10 cellular contexts compared by ENCODE assay signal in the genomic region with DNA sequence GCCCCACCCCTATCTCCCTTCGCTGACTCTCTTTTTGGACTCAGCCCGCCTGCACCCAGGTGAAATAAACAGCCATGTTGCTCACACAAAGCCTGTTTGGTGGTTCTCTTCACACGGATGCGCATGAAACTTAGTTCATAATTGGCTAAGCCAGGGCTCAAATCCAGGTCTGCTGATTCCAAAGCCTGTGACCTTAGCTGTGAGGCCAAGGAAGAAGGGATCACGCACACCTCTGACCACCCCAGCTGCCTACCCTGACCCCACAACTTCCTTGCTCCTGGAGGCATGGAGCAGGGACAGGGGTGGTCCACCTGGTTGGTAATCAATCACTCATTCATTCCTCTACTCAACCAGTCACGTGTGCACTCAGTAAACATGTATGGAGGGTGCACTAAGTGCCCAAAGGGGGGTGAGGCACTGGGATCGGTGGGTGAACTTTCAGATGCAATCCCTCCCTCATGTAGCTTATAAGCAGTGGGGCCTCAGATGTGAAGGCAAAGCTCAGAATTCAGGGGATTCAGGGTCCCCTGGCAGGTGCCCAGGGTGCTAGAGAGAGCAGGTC. TPM values are rescaled to one million over a fixed set of nuclear protein-coding genes. Genes with fewer than 3 reads are reported as not detected.
DNase-seq lines count a peak whose midpoint lies in the region; ATAC-seq and TF ChIP-seq lines count a peak whose summit lies in the region.
"Had no signal": no experiment of that assay in that cellular context is flagged by ENCODE, and none has a peak within 500 bp of the region (broad histone marks: within the 10 kb centered on the region; RNA-seq: fewer than 3 reads in every experiment).

No MANE protein-coding gene starts in this region.

- DNase-seq in NCI-H2029 treated with DMSO at 0.1 percent for 48 hours (lab: John Stamatoyannopoulos, UW) (peak; percentile 91), NCI-H2029 (lab: John Stamatoyannopoulos, UW) (no peak), body of pancreas (no peak), NCI-H146 treated with DMSO at 0.1 percent for 48 hours (lab: John Stamatoyannopoulos, UW; ENCODE audit: unreplicated experiment) (no peak), NCI-H510A (lab: John Stamatoyannopoulos, UW) (no peak), HCEC 1CT (no peak)
- DNase-seq in stimulated activated effector memory CD8-positive, alpha-beta T cell treated with anti-CD3 and anti-CD28 coated beads, Interleukin-12 subunit alpha, Interleukin-12 subunit beta, amount 100 ng/mL, for 72 hours (ENCODE audit: low spot score in 2 of 2): no peak

- WGBS in body of pancreas, 2 donors: 49 to 74% methylated on average over 7 of the region's 7 CpGs

- peak overlapping the region; percentile 99 for H3K27ac Mint-ChIP-seq in stimulated activated effector memory CD8-positive, alpha-beta T cell treated with anti-CD3 and anti-CD28 coated beads, Interleukin-12 subunit alpha, Interleukin-12 subunit beta, amount 100 ng/mL, for 72 hours

- no peaks in the 10 kb centered on the region for H3K36me3 ChIP-seq in body of pancreas (replicated peaks in 1 of 2; ENCODE audit: insufficient read depth in 1 of 2, low read depth in 2 of 2)
- H3K36me3 ChIP-seq: upper lobe of left lung had no signal

- H3K4me3 ChIP-seq in body of pancreas: no peak overlapping the region
- H3K4me3 ChIP-seq: upper lobe of left lung had no signal

- no peak for TF ChIP-seq CTCF in body of pancreas (IDR thresholded peaks at IDR 0.05)

- intact Hi-C loops in body of pancreas (cut with DNase I): no loop called here

- peak overlapping the region; percentile 58 to 88 (median 86) for H3K27ac ChIP-seq in body of pancreas

- peaks cover 99% of the 10 kb centered on the region for H3K4me1 Mint-ChIP-seq in stimulated activated effector memory CD8-positive, alpha-beta T cell treated with anti-CD3 and anti-CD28 coated beads, Interleukin-12 subunit alpha, Interleukin-12 subunit beta, amount 100 ng/mL, for 72 hours

- TF ChIP-seq POLR2A in body of pancreas (IDR thresholded peaks at IDR 0.05): peak in 2 of 3 donors; percentile 20 to 32

- H3K27me3 ChIP-seq in body of pancreas: no peaks in the 10 kb centered on the region
- H3K27me3 ChIP-seq: upper lobe of left lung had no signal

- peaks cover 38% of the 10 kb centered on the region for H3K36me3 Mint-ChIP-seq in stimulated activated effector memory CD8-positive, alpha-beta T cell treated with anti-CD3 and anti-CD28 coated beads, Interleukin-12 subunit alpha, Interleukin-12 subunit beta, amount 100 ng/mL, for 72 hours

- no peaks in the 10 kb centered on the region for H3K9me3 Mint-ChIP-seq in stimulated activated effector memory CD8-positive, alpha-beta T cell treated with anti-CD3 and anti-CD28 coated beads, Interleukin-12 subunit alpha, Interleukin-12 subunit beta, amount 100 ng/mL, for 72 hours

- H3K4me1 ChIP-seq in body of pancreas: peaks cover 52% of the 10 kb centered on the region

- peak; percentile 7 for ATAC-seq in HG03460 (IDR thresholded peaks at IDR 0.05; ENCODE audit: unreplicated experiment)
- ATAC-seq in body of pancreas: no peak
- no peak for ATAC-seq in stimulated activated effector memory CD8-positive, alpha-beta T cell treated with anti-CD3 and anti-CD28 coated beads, Interleukin-12 subunit alpha, Interleukin-12 subunit beta, amount 100 ng/mL, for 72 hours

- H3K4me3 Mint-ChIP-seq in stimulated activated effector memory CD8-positive, alpha-beta T cell treated with anti-CD3 and anti-CD28 coated beads, Interleukin-12 subunit alpha, Interleukin-12 subunit beta, amount 100 ng/mL, for 72 hours: peak overlapping the region; percentile 76

- no peaks in the 10 kb centered on the region for H3K9me3 ChIP-seq in body of pancreas
- H3K9me3 ChIP-seq: upper lobe of left lung had no signal

RNA-seq across cellular contexts. Expression of a gene that starts 10.3 kb away (rescaled TPM):
- 100 to 1,000 TPM; 290 to 396 TPM for total RNA-seq in body of pancreas
- total RNA-seq: A172 had no signal

RNA-seq across cellular contexts. Expression of a gene that starts 17.3 kb away (rescaled TPM):
- total RNA-seq in body of pancreas: 1 to 10 TPM in 1 of 2 donors, under 1 TPM in 1; 0.33 to 1.6 TPM
- total RNA-seq: A172 had no signal
